Comparison of ENCODE assay signal across 8 cellular contexts in the genomic region with DNA sequence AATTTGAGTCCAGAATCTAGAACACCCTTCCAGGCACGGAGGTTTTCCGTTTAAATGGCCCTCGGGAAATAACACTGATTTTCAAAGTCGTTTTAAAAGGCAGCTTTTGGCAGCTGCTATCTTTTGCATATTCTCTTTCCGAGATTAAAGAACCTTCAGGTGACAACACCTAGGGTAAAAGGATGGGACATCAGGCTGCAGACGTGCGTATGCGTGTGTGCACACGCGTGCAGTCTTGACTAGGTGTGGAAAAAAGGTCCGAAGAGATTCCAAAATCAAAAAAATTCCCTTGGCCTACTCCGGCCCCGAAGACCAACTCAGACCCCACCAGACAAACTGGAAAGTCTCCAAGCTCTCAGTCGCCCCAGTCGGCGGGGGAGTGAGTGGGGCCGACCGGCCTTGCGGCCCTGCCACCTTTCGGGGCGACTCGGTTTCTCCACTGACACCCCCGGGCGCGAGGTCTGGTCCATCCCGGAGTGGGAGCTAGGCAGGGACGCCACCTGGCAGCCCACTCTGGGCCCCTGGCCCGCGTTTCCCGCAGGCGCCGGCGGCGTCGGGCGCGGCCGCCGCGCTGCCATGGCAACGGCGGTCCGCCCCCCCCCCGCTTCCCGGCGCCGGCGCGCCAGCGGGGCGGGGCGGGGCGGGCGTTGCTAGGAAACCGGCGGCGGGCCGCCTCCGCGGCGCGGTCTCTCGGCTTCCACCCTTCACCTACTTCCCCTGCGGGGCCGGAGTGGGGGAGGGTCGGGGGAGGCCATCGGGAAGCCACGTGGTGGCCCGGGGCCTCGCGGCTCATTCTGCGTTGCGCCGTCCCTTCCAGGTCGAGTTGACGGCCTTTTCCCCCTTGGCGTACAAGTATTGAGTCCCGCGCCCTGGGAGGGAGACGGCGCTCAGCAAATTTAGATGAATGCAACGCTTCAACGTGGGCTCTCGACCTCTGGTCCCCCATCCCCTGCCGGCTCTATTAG.
A peak's percentile ranks its signal among the peaks of the same experiment; 100 is the strongest.
DNase-seq lines count a peak whose midpoint lies in the region; ATAC-seq, FAIRE-seq and TF ChIP-seq lines count a peak whose summit lies in the region.

No MANE protein-coding gene starts in this region.

- TF ChIP-seq RAD21 in GM12878 (IDR thresholded peaks at IDR 0.05; ENCODE audit: insufficient read depth, low read depth, low read length) = no peak

- H3K4me2 ChIP-seq in GM12878 (ENCODE audit: control insufficient read depth, insufficient read depth) = peak overlapping the region; percentile 86

- no peak overlapping the region for H3K27ac ChIP-seq in GM12878 (ENCODE audit: control insufficient read depth, insufficient read depth)

- TF ChIP-seq POLR2A in GM12878 (IDR thresholded peaks at IDR 0.05; ENCODE audit: low read depth, low read length) = peak; percentile 29; the same call in 1 of the 2 replicates

- in situ Hi-C loops in G401 (cut with HindIII; ENCODE audit: low sequenced_read_pairs) (no loop called here), GM12878 (cut with MboI) (no loop called here)

- SMC1A ChIA-PET in GM12878 (lab: Charles Lee; ENCODE audit: uncharacterized antibody, unreplicated experiment) = interaction anchor here (1.2 to 1.6 kb wide), 2 partner anchors 59 to 107 kb away, joined by 3 read pairs; no protein-coding TSS in a partner anchor

- TF ChIP-seq EP300 in GM12878 (IDR thresholded peaks at IDR 0.05; ENCODE audit: borderline replicate concordance in 1 of 2, control insufficient read depth in 1 of 2, low read depth in 2 of 2, low read length in 2 of 2) = no peak

- POLR2A ChIA-PET in GM12878 (lab: Charles Lee) = interaction anchor here (0.5 kb wide), 1 partner anchor 172 kb away, joined by 4 read pairs; no protein-coding TSS in a partner anchor

- FAIRE-seq in GM12878 (lab: Jason Lieb, UNC) = no peak

- peak overlapping the region; percentile 68 for H2AFZ ChIP-seq in GM12878 (ENCODE audit: control insufficient read depth, low read depth, low read length)

- no peaks in the 10 kb centered on the region for H4K20me1 ChIP-seq in GM12878 (ENCODE audit: control insufficient read depth, insufficient read depth)

- H3K79me2 ChIP-seq in GM12878 (ENCODE audit: control insufficient read depth, insufficient read depth, low read length) = no peaks in the 10 kb centered on the region

- peak overlapping the region; percentile 2; the same call in 1 of the 2 replicates for H3K9ac ChIP-seq in GM12878 (ENCODE audit: control insufficient read depth, insufficient read depth, low read length)

- ATAC-seq in HG02571 (IDR thresholded peaks at IDR 0.05; ENCODE audit: unreplicated experiment) (peak; percentile 75), GM12878 (peak; percentile 91), sciatic nerve (peak; percentile 96)

- H3K27me3 ChIP-seq in GM12878 (replicated peaks in 1 of 2; ENCODE audit: control insufficient read depth in 2 of 2, insufficient read depth in 2 of 2, low read length in 1 of 2) = no peaks in the 10 kb centered on the region

- no peaks in the 10 kb centered on the region; the same call in 2 of the 3 replicates for H3K9me3 ChIP-seq in GM12878 (replicated peaks; ENCODE audit: control insufficient read depth, insufficient read depth, low read length)

- 30% methylated on average over 37 of the region's 85 CpGs for WGBS in GM12878 (ENCODE audit: insufficient coverage, insufficient replicate concordance, low lambda C conversion rate, missing lambda C conversion rate)

- DNase-seq in G401 (ENCODE audit: low spot score) = peak; percentile 61
- DNase-seq in NCI-H1105 treated with DMSO at 0.1 percent for 48 hours (lab: John Stamatoyannopoulos, UW) = peak; percentile 77
- DNase-seq in T1000 (lab: John Stamatoyannopoulos, UW) = peak; percentile 64
- DNase-seq in GM12878 (ENCODE audit: low read depth, low spot score) = no peak
- peak; percentile 42 for DNase-seq in iPS DF 19.7 (ENCODE audit: low read depth, low spot score)
- peak; percentile 92 for DNase-seq in sciatic nerve (ENCODE audit: low spot score)
- no peak for DNase-seq in OCI-M1 (lab: John Stamatoyannopoulos, UW)

- BruUV-seq in GM12878 (replicated peaks; lab: Mats Ljungman, UMichigan) = no TSS peak

- RAD21 ChIA-PET in GM12878 (lab: Charles Lee; ENCODE audit: unreplicated experiment) = interaction anchor here (0.5 kb wide), 1 partner anchor 21 kb away, joined by 5 read pairs; no protein-coding TSS in a partner anchor

- H3K4me3 ChIP-seq in GM12878 = peak overlapping the region; percentile 61; the same call in 1 of the 2 replicates

- H3K36me3 ChIP-seq in GM12878 (ENCODE audit: control insufficient read depth in 2 of 2, insufficient read depth in 2 of 2, low read length in 1 of 2) = no peaks in the 10 kb centered on the region

- no peak for TF ChIP-seq CTCF in GM12878 (IDR thresholded peaks at IDR 0.05 in 2 of 3, conservative IDR thresholded peaks at IDR 0.05 in 1 of 3; ENCODE audit: control insufficient read depth in 2 of 3, extremely low read depth in 1 of 3, insufficient read depth in 1 of 3, low read depth in 3 of 3, low read length in 3 of 3)

- intact Hi-C loops in GM12878 (cut with micrococcal nuclease; ENCODE audit: unreplicated experiment) (no loop called here), sciatic nerve (cut with DNase I) (no loop called here)

- H3K4me1 ChIP-seq in GM12878 (ENCODE audit: control insufficient read depth, insufficient read depth, low read length) = no peaks in the 10 kb centered on the region; the same call in 1 of the 2 replicates

- CTCF ChIA-PET in GM12878 (lab: Yijun Ruan, JAX) = no interaction called here

TF ChIP-seq in GM12878, 131 proteins besides CTCF, POLR2A, EP300 and RAD21 (continues in another document):
- TF ChIP-seq, protein P1, sequence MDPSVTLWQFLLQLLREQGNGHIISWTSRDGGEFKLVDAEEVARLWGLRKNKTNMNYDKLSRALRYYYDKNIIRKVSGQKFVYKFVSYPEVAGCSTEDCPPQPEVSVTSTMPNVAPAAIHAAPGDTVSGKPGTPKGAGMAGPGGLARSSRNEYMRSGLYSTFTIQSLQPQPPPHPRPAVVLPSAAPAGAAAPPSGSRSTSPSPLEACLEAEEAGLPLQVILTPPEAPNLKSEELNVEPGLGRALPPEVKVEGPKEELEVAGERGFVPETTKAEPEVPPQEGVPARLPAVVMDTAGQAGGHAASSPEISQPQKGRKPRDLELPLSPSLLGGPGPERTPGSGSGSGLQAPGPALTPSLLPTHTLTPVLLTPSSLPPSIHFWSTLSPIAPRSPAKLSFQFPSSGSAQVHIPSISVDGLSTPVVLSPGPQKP (IDR thresholded peaks at IDR 0.05; ENCODE audit: low read depth, low read length) = no peak
- TF ChIP-seq PBX3 (IDR thresholded peaks at IDR 0.05; ENCODE audit: insufficient replicate concordance, low read depth, low read length) (no peak), RCOR1 (conservative IDR thresholded peaks at IDR 0.05; ENCODE audit: low read depth, low read length) (no peak), SMAD1 (IDR thresholded peaks at IDR 0.05; ENCODE audit: low read depth, partially characterized antibody) (no peak), ASH2L (IDR thresholded peaks at IDR 0.05; ENCODE audit: borderline replicate concordance, low read depth) (no peak), PML (IDR thresholded peaks at IDR 0.05; ENCODE audit: low read length) (no peak), DPF2 (IDR thresholded peaks at IDR 0.05) (0 out of 2 replicates have a peak, but pooled peaks have one; percentile 36), STAT3 (IDR thresholded peaks at IDR 0.05; ENCODE audit: low read depth, low read length) (no peak), RBBP5 (conservative IDR thresholded peaks at IDR 0.05) (no peak), ZBED1 (IDR thresholded peaks at IDR 0.05; ENCODE audit: borderline replicate concordance) (no peak), SUZ12 (IDR thresholded peaks at IDR 0.05; ENCODE audit: unreplicated experiment) (no peak), MXI1 (IDR thresholded peaks at IDR 0.05; ENCODE audit: low read depth, low read length) (0 out of 2 replicates have a peak, but pooled peaks have one; percentile 36), FOS (IDR thresholded peaks at IDR 0.05; ENCODE audit: borderline replicate concordance, extremely low read depth, insufficient read length) (no peak), BMI1 (IDR thresholded peaks at IDR 0.05; ENCODE audit: borderline replicate concordance) (no peak), ZNF207 (IDR thresholded peaks at IDR 0.05; ENCODE audit: borderline replicate concordance) (no peak), KLF5 (IDR thresholded peaks at IDR 0.05; ENCODE audit: partially characterized antibody) (no peak), MTA2 (IDR thresholded peaks at IDR 0.05; ENCODE audit: low read depth) (no peak), LARP7 (IDR thresholded peaks at IDR 0.05) (no peak; the same call in 1 of the 2 replicates), MEF2B (IDR thresholded peaks at IDR 0.05; ENCODE audit: partially characterized antibody, poor library complexity, severe bottlenecking) (no peak), ZNF217 (IDR thresholded peaks at IDR 0.05) (no peak)
- TF ChIP-seq, protein P2, sequence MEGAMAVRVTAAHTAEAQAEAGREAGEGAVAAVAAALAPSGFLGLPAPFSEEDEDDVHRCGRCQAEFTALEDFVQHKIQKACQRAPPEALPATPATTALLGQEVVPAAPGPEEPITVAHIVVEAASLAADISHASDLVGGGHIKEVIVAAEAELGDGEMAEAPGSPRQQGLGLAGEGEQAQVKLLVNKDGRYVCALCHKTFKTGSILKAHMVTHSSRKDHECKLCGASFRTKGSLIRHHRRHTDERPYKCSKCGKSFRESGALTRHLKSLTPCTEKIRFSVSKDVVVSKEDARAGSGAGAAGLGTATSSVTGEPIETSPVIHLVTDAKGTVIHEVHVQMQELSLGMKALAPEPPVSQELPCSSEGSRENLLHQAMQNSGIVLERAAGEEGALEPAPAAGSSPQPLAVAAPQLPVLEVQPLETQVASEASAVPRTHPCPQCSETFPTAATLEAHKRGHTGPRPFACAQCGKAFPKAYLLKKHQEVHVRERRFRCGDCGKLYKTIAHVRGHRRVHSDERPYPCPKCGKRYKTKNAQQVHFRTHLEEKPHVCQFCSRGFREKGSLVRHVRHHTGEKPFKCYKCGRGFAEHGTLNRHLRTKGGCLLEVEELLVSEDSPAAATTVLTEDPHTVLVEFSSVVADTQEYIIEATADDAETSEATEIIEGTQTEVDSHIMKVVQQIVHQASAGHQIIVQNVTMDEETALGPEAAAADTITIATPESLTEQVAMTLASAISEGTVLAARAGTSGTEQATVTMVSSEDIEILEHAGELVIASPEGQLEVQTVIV (IDR thresholded peaks at IDR 0.05; ENCODE audit: borderline replicate concordance, partially characterized antibody) = no peak

Comparison
In these comparisons a context has a peak if more than half of its experiments do, and no peak if none do; other contexts are left out.
1. DNase-seq: peak in G401 (single experiment), NCI-H1105 treated with DMSO at 0.1 percent for 48 hours (single experiment), T1000 (single experiment), iPS DF 19.7 (single experiment) and sciatic nerve (single experiment); none in GM12878 (single experiment) and OCI-M1 (single experiment).
2. Peak in every context shown above with its lines, with median percentiles within 50 percentile points of each other: ATAC-seq.